8 cellular contexts compared by ENCODE assay signal in the genomic region with DNA sequence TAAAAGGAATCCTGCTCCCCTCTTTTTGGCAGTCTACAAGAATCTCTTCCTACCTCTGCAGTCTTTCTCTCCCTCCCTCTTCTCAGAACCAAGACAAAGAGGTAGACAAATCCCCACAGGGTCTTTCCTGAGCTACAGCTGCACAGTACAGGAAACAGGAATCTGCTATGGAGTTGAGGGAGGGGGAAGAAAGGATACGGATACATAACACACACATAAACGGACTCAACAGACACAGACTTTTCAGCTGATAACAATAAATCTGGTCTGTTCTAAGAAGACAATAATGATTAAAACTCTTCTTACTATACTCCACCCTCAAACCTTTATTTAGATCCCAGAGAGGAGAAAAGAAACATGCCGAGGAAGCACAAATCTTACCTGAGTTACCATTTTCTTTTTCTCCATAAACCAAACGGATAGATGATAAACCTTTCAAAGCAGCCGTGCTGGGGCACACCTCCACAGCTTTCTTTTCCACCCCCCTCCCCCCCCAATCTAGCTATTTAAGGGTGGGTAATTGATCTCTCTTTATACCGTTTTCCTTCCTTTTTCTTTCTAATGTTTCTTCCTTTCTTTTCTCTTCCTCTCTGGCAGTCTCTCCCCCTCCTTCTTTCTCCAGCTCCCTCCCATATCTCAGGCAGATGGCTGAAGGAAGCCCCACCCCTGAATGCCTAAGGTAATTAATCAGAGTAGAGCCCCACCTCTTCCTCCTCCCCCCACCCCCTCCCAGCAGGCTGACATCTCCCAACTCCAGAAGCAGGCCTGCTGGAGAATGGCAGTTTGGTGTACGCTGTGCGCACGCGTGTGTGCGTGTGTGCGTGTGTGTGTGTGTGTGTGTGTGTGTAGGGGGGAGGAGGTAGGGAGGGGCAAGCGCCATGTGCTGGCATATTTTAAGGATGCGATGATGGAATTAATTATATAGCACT.
DNase-seq lines count a peak whose midpoint lies in the region; TF ChIP-seq lines count a peak whose summit lies in the region.

No MANE protein-coding gene starts in this region.

- H3K4me1 ChIP-seq in esophagus muscularis mucosa (peaks cover 66 to 75% (median 73%) of the 10 kb centered on the region in 4 donors), uterus (peaks cover under 1 to 20% of the 10 kb centered on the region in 2 donors)

- no peaks in the 10 kb centered on the region for H3K9me3 ChIP-seq in esophagus muscularis mucosa
- H3K9me3 ChIP-seq in uterus: no peaks in the 10 kb centered on the region

- TF ChIP-seq POLR2A in esophagus muscularis mucosa (IDR thresholded peaks at IDR 0.05; ENCODE audit: low read depth): no peak
- TF ChIP-seq POLR2A in uterus (IDR thresholded peaks at IDR 0.05): peak in 1 of 2 donors; percentile 31

- H3K36me3 ChIP-seq in esophagus muscularis mucosa: no peaks in the 10 kb centered on the region
- H3K36me3 ChIP-seq in uterus: no peaks in the 10 kb centered on the region

- DNase-seq in DMS153 treated with DMSO at 0.1 percent for 48 hours (lab: John Stamatoyannopoulos, UW; ENCODE audit: unreplicated experiment) (peak; percentile 90), NCI-H1092 treated with DMSO at 0.1 percent for 48 hours (lab: John Stamatoyannopoulos, UW) (peak; percentile 93), SK-N-DZ (ENCODE audit: low spot score) (peak; percentile 92), esophagus muscularis mucosa (ENCODE audit: extremely low spot score) (peak; percentile 98), middle frontal gyrus (ENCODE audit: extremely low spot score, low spot score) (peak; percentile 13), uterus (peak; percentile 90 to 94), activated T-cell treated with anti-CD3 and anti-CD28 coated beads for 4 hours (no peak)
- DNase-seq in activated effector memory CD4-positive, alpha-beta T cell treated with Interleukin-2 at 50 U/mL for 16 hours: no peak

- H3K27ac ChIP-seq in esophagus muscularis mucosa (replicated peaks in 1 of 4) (peak overlapping the region; percentile 77 to 82 (median 80)), uterus (peak overlapping the region; percentile 87 to 93)

- TF ChIP-seq CTCF in esophagus muscularis mucosa (IDR thresholded peaks at IDR 0.05) (peak in 1 of 3 experiments; percentile 6), uterus (IDR thresholded peaks at IDR 0.05) (no peak)

- H3K27me3 ChIP-seq in esophagus muscularis mucosa (no peaks in the 10 kb centered on the region), uterus (no peaks in the 10 kb centered on the region)

- 1% methylated on average over 14 of the region's 14 CpGs for WGBS in esophagus muscularis mucosa

- H3K4me3 ChIP-seq in esophagus muscularis mucosa (peak overlapping the region; percentile 47 to 59 (median 56)), uterus (peak overlapping the region; percentile 49)

- intact Hi-C loops in esophagus muscularis mucosa (cut with DNase I) (loop anchor here (5.0 kb wide), 2 partner anchors 82 to 213 kb away; no protein-coding TSS in a partner anchor), uterus (cut with DNase I; ENCODE audit: low total_unique reads) (loop anchor here (10.0 kb wide), 2 partner anchors 75 to 205 kb away; no protein-coding TSS in a partner anchor)

- TF ChIP-seq EP300 in esophagus muscularis mucosa (IDR thresholded peaks at IDR 0.05): no peak

Comparison
In these comparisons a context has a peak if more than half of its experiments do, and no peak if none do; other contexts are left out.
1. DNase-seq: peak in DMS153 treated with DMSO at 0.1 percent for 48 hours (single experiment), NCI-H1092 treated with DMSO at 0.1 percent for 48 hours (single experiment), SK-N-DZ (single experiment), esophagus muscularis mucosa (single experiment), middle frontal gyrus (single experiment) and uterus (2 of 2); none in activated effector memory CD4-positive, alpha-beta T cell treated with Interleukin-2 at 50 U/mL for 16 hours (single experiment) and activated T-cell treated with anti-CD3 and anti-CD28 coated beads for 4 hours (single experiment).